18 cellular contexts compared by ENCODE assay signal in the genomic region with DNA sequence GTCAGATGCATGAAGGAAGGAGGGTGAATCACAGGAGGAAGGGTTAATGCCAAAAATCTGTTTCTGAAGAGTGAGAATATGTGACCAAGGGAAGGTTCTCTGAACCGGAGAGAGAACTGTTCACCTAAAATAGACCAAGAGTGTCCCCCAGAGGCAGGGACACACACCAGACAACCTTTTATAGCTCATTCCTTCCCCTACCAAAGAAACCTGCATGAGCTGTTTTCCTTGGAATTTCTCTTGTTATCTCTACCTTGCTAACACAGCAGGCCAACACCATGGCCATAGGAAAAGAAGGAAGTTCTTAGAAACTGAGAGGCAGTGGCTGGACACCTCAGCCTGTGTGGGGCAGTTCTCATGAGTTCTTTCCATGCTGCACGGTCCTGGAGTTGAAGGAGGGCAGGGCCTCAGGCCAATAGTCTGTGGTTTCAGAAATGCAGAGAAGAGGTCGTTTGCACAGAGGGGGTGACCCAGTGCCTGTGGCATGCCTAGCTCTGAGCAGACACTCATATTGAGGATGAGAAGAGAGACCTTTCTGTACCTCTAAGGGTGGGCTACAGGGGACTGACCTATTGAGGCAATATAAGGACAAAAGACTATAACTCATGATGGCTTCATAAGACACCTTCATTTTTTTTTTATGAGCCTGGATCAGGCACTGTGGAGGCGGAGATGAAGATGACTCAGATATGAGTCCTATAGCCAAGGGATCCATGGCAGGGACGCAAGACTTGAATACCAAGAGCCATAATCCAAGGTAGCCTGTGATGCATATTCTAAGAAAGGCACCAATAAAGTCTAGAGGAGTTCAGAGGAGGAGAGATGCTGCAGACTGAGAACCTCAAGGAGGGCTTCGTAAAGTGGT. TPM values are rescaled to one million over a fixed set of nuclear protein-coding genes. Genes with fewer than 3 reads are reported as not detected.
DNase-seq lines count a peak whose midpoint lies in the region; ATAC-seq and TF ChIP-seq lines count a peak whose summit lies in the region.
"Had no signal": no experiment of that assay in that cellular context is flagged by ENCODE, and none has a peak within 500 bp of the region (broad histone marks: within the 10 kb centered on the region; RNA-seq: fewer than 3 reads in every experiment).

No MANE protein-coding gene starts in this region.

- no peak overlapping the region for H4K91ac ChIP-seq in H9 (ENCODE audit: insufficient read length, low read depth, low read length)

- H4K20me1 ChIP-seq in H9 (ENCODE audit: control insufficient read depth, insufficient read depth, insufficient read length) = no peaks in the 10 kb centered on the region
- no peaks in the 10 kb centered on the region for H4K20me1 ChIP-seq in hepatocyte (ENCODE audit: insufficient read depth, poor library complexity, severe bottlenecking)

- H3K79me2 ChIP-seq in H9 (ENCODE audit: insufficient read depth, low read length) (no peaks in the 10 kb centered on the region), hepatocyte (no peaks in the 10 kb centered on the region)
- H3K79me2 ChIP-seq: parathyroid adenoma had no signal

- H4K8ac ChIP-seq in H9 (replicated peaks; ENCODE audit: insufficient read length, low read depth, low read length) = no peak overlapping the region

- H3K9me2 ChIP-seq in hepatocyte (replicated peaks; ENCODE audit: insufficient read depth) = no peaks in the 10 kb centered on the region

- H2BK5ac ChIP-seq in H9 (ENCODE audit: insufficient read length, low read length) = no peak overlapping the region

- no peak overlapping the region for H3K14ac ChIP-seq in H9 (ENCODE audit: insufficient read depth, low read length)

- H3K27me3 ChIP-seq in H9 (ENCODE audit: insufficient read depth, low read length) (peaks cover 2% of the 10 kb centered on the region; the same call in 1 of the 2 replicates), adipocyte (replicated peaks; ENCODE audit: control insufficient read depth, insufficient read depth, low read length) (no peaks in the 10 kb centered on the region), hepatocyte (no peaks in the 10 kb centered on the region)
- H3K27me3 ChIP-seq: cardiac muscle cell had no signal

- H3K56ac ChIP-seq in H9 (ENCODE audit: insufficient read length, low read depth, low read length) = no peak overlapping the region

- peaks cover 8% of the 10 kb centered on the region in 2 experiments for H3K4me1 Mint-ChIP-seq in H9
- H3K4me1 Mint-ChIP-seq: CD8-positive, alpha-beta memory T cell had no signal

- H2BK120ac ChIP-seq in H9 (ENCODE audit: low read depth, low read length, poor library complexity, severe bottlenecking) = no peak overlapping the region

- H3K27ac Mint-ChIP-seq in H9 = no peak overlapping the region
- H3K27ac Mint-ChIP-seq: CD8-positive, alpha-beta memory T cell had no signal

- no peak overlapping the region for H2BK15ac ChIP-seq in H9 (ENCODE audit: low read depth, low read length)

- no peak overlapping the region for H3K4me3 Mint-ChIP-seq in H9
- H3K4me3 Mint-ChIP-seq: CD8-positive, alpha-beta memory T cell had no signal

- H3K9ac ChIP-seq in H9 (ENCODE audit: extremely low read depth, insufficient read length, low read length) (no peak overlapping the region), adipocyte (ENCODE audit: low read length) (no peak overlapping the region)
- H3K9ac ChIP-seq: parathyroid adenoma had no signal

- no peak overlapping the region for H3K4me2 ChIP-seq in H9 (ENCODE audit: insufficient read depth, insufficient read length, low read length)
- no peak overlapping the region for H3K4me2 ChIP-seq in hepatocyte

- no peak overlapping the region for H3T11ph ChIP-seq in H9 (ENCODE audit: low read length)

- H3K4me3 ChIP-seq in AG09309 (ENCODE audit: control insufficient read depth, low read depth, low read length) (no peak overlapping the region), adipocyte (ENCODE audit: low read length) (no peak overlapping the region), hepatocyte (no peak overlapping the region)
- H3K4me3 ChIP-seq: cardiac muscle cell, GM12878 had no signal

- TF ChIP-seq CTCF in AG09309 (IDR thresholded peaks at IDR 0.05; ENCODE audit: control insufficient read depth, insufficient read depth, low read depth, low read length, missing control alignments) (peak; percentile 24), H9 (conservative IDR thresholded peaks at IDR 0.05) (peak; percentile 43; the same call in 2 of the 3 replicates), hepatocyte (IDR thresholded peaks at IDR 0.05; ENCODE audit: poor library complexity) (peak; percentile 31)

- H3K36me3 Mint-ChIP-seq in H9 (ENCODE audit: insufficient read depth in 1 of 3, low read depth in 3 of 3) = peaks cover 0 to 1% (median 0%) of the 10 kb centered on the region in 3 experiments; a peak in 1 of 7 replicates
- H3K36me3 Mint-ChIP-seq: CD8-positive, alpha-beta memory T cell had no signal

- H3K23ac ChIP-seq in H9 (ENCODE audit: insufficient read length, low read depth, low read length) = no peak overlapping the region

- no peak overlapping the region for H2BK20ac ChIP-seq in H9 (ENCODE audit: low read depth, low read length, poor library complexity, severe bottlenecking)

- no peak overlapping the region for H2AFZ ChIP-seq in H9 (ENCODE audit: low read length)
- H2AFZ ChIP-seq in hepatocyte = no peak overlapping the region
- H2AFZ ChIP-seq: parathyroid adenoma had no signal

- H3K27me3 Mint-ChIP-seq in H9 (ENCODE audit: low read depth) = peaks cover 12% of the 10 kb centered on the region

- H3K4ac ChIP-seq in H9 (ENCODE audit: low read depth, low read length) = no peak overlapping the region

- H3K23me2 ChIP-seq in H9 (ENCODE audit: insufficient read length, low read depth, low read length, poor library complexity, severe bottlenecking) = no peaks in the 10 kb centered on the region

- ATAC-seq in GM18520 (IDR thresholded peaks at IDR 0.05; ENCODE audit: unreplicated experiment) (no peak), HG02642 (IDR thresholded peaks at IDR 0.05; ENCODE audit: poor library complexity, unreplicated experiment) (no peak)
- ATAC-seq: GM12878 had no signal

- H3K9me3 ChIP-seq in H9 (ENCODE audit: control insufficient read depth, low read depth, low read length) (no peaks in the 10 kb centered on the region), adipocyte (ENCODE audit: control insufficient read depth, low read length) (no peaks in the 10 kb centered on the region), hepatocyte (ENCODE audit: low read depth) (no peaks in the 10 kb centered on the region)

- DNase-seq in AG09309 (ENCODE audit: low read depth) (peak; percentile 40), H9 (no peak), adipocyte (ENCODE audit: low read depth) (peak; percentile 17), hepatocyte (ENCODE audit: low spot score) (peak; percentile 6), activated gamma-delta T cell treated with Interleukin-2 at 50 U/mL for 16 hours (no peak)
- DNase-seq in activated naive CD4-positive, alpha-beta T cell treated with Interleukin-2 at 50 U/mL for 16 hours = no peak
- DNase-seq: NCI-H146; NK-92 treated with Interleukin-12 subunit alpha and Interleukin-12 subunit beta, amount 100 ng/mL, for 24 hours; substantia nigra had no signal

- no peak overlapping the region for H2BK12ac ChIP-seq in H9 (ENCODE audit: insufficient read length, low read depth, low read length)

- H3K18ac ChIP-seq in H9 (ENCODE audit: insufficient read length, low read depth, low read length) = no peak overlapping the region

- no peak overlapping the region for H4K5ac ChIP-seq in H9 (ENCODE audit: insufficient read length, low read depth, low read length)

- no peak overlapping the region for H2AK5ac ChIP-seq in H9 (ENCODE audit: insufficient read length, low read length)

- WGBS in H9 (ENCODE audit: extremely low coverage, insufficient read length, low lambda C conversion rate) = no CpG with 5 or more reads among the region's 6 CpGs
- 61% methylated on average over 6 of the region's 6 CpGs for WGBS in hepatocyte (ENCODE audit: low lambda C conversion rate, missing lambda C conversion rate)

- peaks cover 8 to 10% of the 10 kb centered on the region in 2 experiments for H3K9me3 Mint-ChIP-seq in H9

- no peak overlapping the region for H3K27ac ChIP-seq in H9 (ENCODE audit: insufficient read length, low read depth, low read length)
- H3K27ac ChIP-seq in hepatocyte = no peak overlapping the region
- H3K27ac ChIP-seq: cardiac muscle cell, parathyroid adenoma had no signal

- H3K4me1 ChIP-seq in H9 (ENCODE audit: insufficient read depth, low read length) = 0 out of 2 replicates have a peak, but pooled peaks cover 2% of the 10 kb centered on the region
- H3K4me1 ChIP-seq in adipocyte (ENCODE audit: control insufficient read depth, insufficient read depth, low read length) = peaks cover 17% of the 10 kb centered on the region
- no peaks in the 10 kb centered on the region for H3K4me1 ChIP-seq in hepatocyte (ENCODE audit: insufficient read depth)
- H3K4me1 ChIP-seq: parathyroid adenoma had no signal

- H3K79me1 ChIP-seq in H9 (ENCODE audit: insufficient read depth, low read depth, low read length, poor library complexity, severe bottlenecking) = no peaks in the 10 kb centered on the region

- H3K36me3 ChIP-seq in adipocyte (ENCODE audit: control insufficient read depth, insufficient read depth, low read length, severe bottlenecking) (no peaks in the 10 kb centered on the region), hepatocyte (replicated peaks; ENCODE audit: insufficient read depth, low read depth) (no peaks in the 10 kb centered on the region)
- H3K36me3 ChIP-seq: cardiac muscle cell had no signal

RNA-seq across cellular contexts. Expression of gene IGFN1, which starts 39.4 kb away (rescaled TPM):
- total RNA-seq in H9 (2021) (not detected in 2 replicates), hepatocyte (0.04 and 3.1 TPM in 2 replicates)
- 0.37 TPM in 1 of 2 replicates, not detected in the other for polyA plus RNA-seq in hepatocyte
- total RNA-seq: cardiac muscle cell; CD8-positive, alpha-beta memory T cell; GM12878; T-helper 2 cell treated with Interferon-gamma antibody and Interleukin-4, amounts not matched to agents 100 ng/mL and 5 ng/mL, for 36 hours had no signal
- polyA plus RNA-seq: cardiac muscle cell; CD8-positive, alpha-beta memory T cell; GM12878 had no signal

RNA-seq across cellular contexts. Expression of gene PKP1, which starts 53.3 kb away (rescaled TPM):
- total RNA-seq in H9 (2021) (0.09 and 0.13 TPM in 2 replicates), hepatocyte (0.20 and 0.33 TPM in 2 replicates)
- polyA plus RNA-seq in hepatocyte = 0.04 and 0.11 TPM in 2 replicates
- total RNA-seq: CD8-positive, alpha-beta memory T cell; fibroblast of villous mesenchyme; GM12878; liver; T-helper 2 cell treated with Interferon-gamma antibody and Interleukin-4, amounts not matched to agents 100 ng/mL and 5 ng/mL, for 36 hours had no signal
- polyA plus RNA-seq: cardiac muscle cell; CD8-positive, alpha-beta memory T cell had no signal

Comparison
In these comparisons a context has a peak if more than half of its experiments do, and no peak if none do; other contexts are left out.
1. DNase-seq: peak in AG09309 (single experiment), adipocyte (single experiment) and hepatocyte (single experiment); none in H9 (single experiment), activated gamma-delta T cell treated with Interleukin-2 at 50 U/mL for 16 hours (single experiment) and activated naive CD4-positive, alpha-beta T cell treated with Interleukin-2 at 50 U/mL for 16 hours (single experiment).
2. Peak in every context shown above with its lines, with median percentiles within 50 percentile points of each other: CTCF ChIP-seq.